In the genomic region with DNA sequence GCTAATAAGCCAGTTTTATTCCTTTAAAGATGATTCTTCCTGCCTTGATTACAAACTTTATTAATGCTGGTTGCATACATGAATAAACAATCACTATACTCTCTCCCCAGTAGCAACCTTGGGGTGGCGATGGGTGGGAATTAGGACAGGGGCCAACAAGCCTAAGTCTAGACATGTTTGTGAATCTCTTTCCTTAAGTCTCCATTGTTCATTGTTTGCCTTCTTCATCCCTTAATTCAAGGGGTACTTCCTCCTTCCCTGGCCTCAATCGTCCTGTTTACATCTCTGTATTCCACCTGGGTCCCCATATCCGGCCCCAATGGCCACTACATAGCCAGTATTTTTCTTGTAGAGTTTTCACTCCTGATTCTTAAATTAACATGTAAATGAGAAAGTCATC, we compare ENCODE assay signal across 13 cellular contexts.
DNase-seq lines count a peak whose midpoint lies in the region; ATAC-seq and TF ChIP-seq lines count a peak whose summit lies in the region.
"Had no signal": no experiment of that assay in that cellular context is flagged by ENCODE, and none has a peak within 500 bp of the region (broad histone marks: within the 10 kb centered on the region; RNA-seq: fewer than 3 reads in every experiment).

No MANE protein-coding gene starts in this region.

- no peak for TF ChIP-seq CTCF in Caco-2 (IDR thresholded peaks at IDR 0.05; ENCODE audit: insufficient read depth in 1 of 2, low read depth in 1 of 2, low read length in 1 of 2, severe bottlenecking in 1 of 2, unreplicated experiment in 1 of 2)
- no peak for TF ChIP-seq CTCF in osteoblast (IDR thresholded peaks at IDR 0.05; ENCODE audit: extremely low read depth, low read depth, low read length)

- no peaks in the 10 kb centered on the region for H3K36me3 Mint-ChIP-seq in Caco-2 (ENCODE audit: insufficient read depth, unreplicated experiment)
- H3K36me3 Mint-ChIP-seq: stimulated activated memory B cell treated with anti-CD40 and anti-IgM and Interleukin-4, amounts not matched to agents 10 μg/mL and 1 μg/mL and 100 μg/mL, for 72 hours had no signal

- peak overlapping the region; percentile 63 for H3K27ac Mint-ChIP-seq in Caco-2 (ENCODE audit: unreplicated experiment)
- H3K27ac Mint-ChIP-seq: stimulated activated memory B cell treated with anti-CD40 and anti-IgM and Interleukin-4, amounts not matched to agents 10 μg/mL and 1 μg/mL and 100 μg/mL, for 72 hours had no signal

- H3K27me3 ChIP-seq in Caco-2 (replicated peaks; ENCODE audit: control insufficient read depth, insufficient read depth, low read length), result no peaks in the 10 kb centered on the region
- H3K27me3 ChIP-seq in osteoblast (ENCODE audit: insufficient read depth, low read length), result no peaks in the 10 kb centered on the region
- H3K27me3 ChIP-seq: esophagus muscularis mucosa had no signal

- intact Hi-C loops in Caco-2 (cut with micrococcal nuclease; ENCODE audit: unreplicated experiment), result loop anchor here (2.0 kb wide), 1 partner anchor 45 kb away; no protein-coding TSS in a partner anchor

- no peak overlapping the region for H3K4me3 ChIP-seq in Caco-2 (ENCODE audit: low read depth, low read length)
- H3K4me3 ChIP-seq in osteoblast (ENCODE audit: insufficient read depth, low read length), result no peak overlapping the region
- H3K4me3 ChIP-seq: esophagus muscularis mucosa had no signal

- no TSS peak for BruUV-seq in Caco-2 (replicated peaks; lab: Mats Ljungman, UMichigan)

- H3K9me3 Mint-ChIP-seq in Caco-2 (ENCODE audit: unreplicated experiment), result no peaks in the 10 kb centered on the region
- H3K9me3 Mint-ChIP-seq: stimulated activated memory B cell treated with anti-CD40 and anti-IgM and Interleukin-4, amounts not matched to agents 10 μg/mL and 1 μg/mL and 100 μg/mL, for 72 hours had no signal

- no peaks in the 10 kb centered on the region for H3K36me3 ChIP-seq in Caco-2 (ENCODE audit: control insufficient read depth, insufficient read depth, low read length)
- H3K36me3 ChIP-seq in osteoblast (ENCODE audit: insufficient read depth, low read length), result no peaks in the 10 kb centered on the region
- H3K36me3 ChIP-seq: esophagus muscularis mucosa had no signal

- H3K4me3 Mint-ChIP-seq in Caco-2 (ENCODE audit: unreplicated experiment), result no peak overlapping the region
- H3K4me3 Mint-ChIP-seq: stimulated activated memory B cell treated with anti-CD40 and anti-IgM and Interleukin-4, amounts not matched to agents 10 μg/mL and 1 μg/mL and 100 μg/mL, for 72 hours had no signal

- CTCF ChIA-PET in Caco-2 (lab: Charles Lee), result no interaction called here

- no peak for ATAC-seq in GM19023 (IDR thresholded peaks at IDR 0.05; ENCODE audit: unreplicated experiment)
- ATAC-seq: stimulated activated memory B cell treated with anti-CD40 and anti-IgM and Interleukin-4, amounts not matched to agents 10 μg/mL and 1 μg/mL and 100 μg/mL, for 72 hours had no signal

- DNase-seq in Caco-2 (no peak), NCI-H146 treated with DMSO at 0.1 percent for 48 hours (lab: John Stamatoyannopoulos, UW; ENCODE audit: unreplicated experiment) (peak; percentile 56), dermis blood vessel endothelial cell (peak; percentile 81), osteoblast (ENCODE audit: insufficient read length, low spot score, missing footprints) (no peak), NCI-H2171 treated with DMSO at 0.1 percent for 48 hours (lab: John Stamatoyannopoulos, UW) (no peak), NCI-H526 treated with DMSO at 0.1 percent for 48 hours (lab: John Stamatoyannopoulos, UW) (no peak), GM19238 (ENCODE audit: insufficient read length, low spot score) (no peak)
- DNase-seq: NCI-H1048, NCI-H2227 treated with DMSO at 0.1 percent for 48 hours, T-helper 2 cell had no signal

- peak overlapping the region; percentile 83 for H3K27ac ChIP-seq in osteoblast (ENCODE audit: low read depth, low read length)

- H4K20me1 ChIP-seq in osteoblast (ENCODE audit: insufficient read depth, low read length), result no peaks in the 10 kb centered on the region

- POLR2A ChIA-PET in Caco-2 (lab: Charles Lee), result interaction anchor here (0.6 kb wide), 1 partner anchor 18 kb away, joined by 7 read pairs; no protein-coding TSS in a partner anchor

- H3K4me1 Mint-ChIP-seq in Caco-2 (ENCODE audit: low read depth, unreplicated experiment), result peaks cover 31% of the 10 kb centered on the region
- H3K4me1 Mint-ChIP-seq: stimulated activated memory B cell treated with anti-CD40 and anti-IgM and Interleukin-4, amounts not matched to agents 10 μg/mL and 1 μg/mL and 100 μg/mL, for 72 hours had no signal

- H3K79me2 ChIP-seq in osteoblast (ENCODE audit: insufficient read depth, low read length), result peaks cover 57% of the 10 kb centered on the region

- H3K9me3 ChIP-seq in Caco-2 (no peaks in the 10 kb centered on the region), osteoblast (ENCODE audit: low read depth, low read length) (no peaks in the 10 kb centered on the region)
- H3K9me3 ChIP-seq: esophagus muscularis mucosa had no signal

- peak overlapping the region; percentile 70 for H3K4me2 ChIP-seq in osteoblast (ENCODE audit: insufficient read depth, low read length)

- H3K4me1 ChIP-seq in Caco-2 (peaks cover 48% of the 10 kb centered on the region), osteoblast (ENCODE audit: insufficient read depth, low read length) (peaks cover 63% of the 10 kb centered on the region)

- H3K27me3 Mint-ChIP-seq in Caco-2 (ENCODE audit: insufficient read depth, unreplicated experiment), result no peaks in the 10 kb centered on the region
- H3K27me3 Mint-ChIP-seq: stimulated activated memory B cell treated with anti-CD40 and anti-IgM and Interleukin-4, amounts not matched to agents 10 μg/mL and 1 μg/mL and 100 μg/mL, for 72 hours had no signal

- H2AFZ ChIP-seq in osteoblast (ENCODE audit: low read length), result no peak overlapping the region

Comparison
In these comparisons a context has a peak if more than half of its experiments do, and no peak if none do; other contexts are left out.
1. DNase-seq: peak in NCI-H146 treated with DMSO at 0.1 percent for 48 hours (single experiment) and dermis blood vessel endothelial cell (single experiment); none in Caco-2 (0 of 2), osteoblast (single experiment), NCI-H2171 treated with DMSO at 0.1 percent for 48 hours (single experiment), NCI-H526 treated with DMSO at 0.1 percent for 48 hours (single experiment) and GM19238 (single experiment).